In the genomic region with DNA sequence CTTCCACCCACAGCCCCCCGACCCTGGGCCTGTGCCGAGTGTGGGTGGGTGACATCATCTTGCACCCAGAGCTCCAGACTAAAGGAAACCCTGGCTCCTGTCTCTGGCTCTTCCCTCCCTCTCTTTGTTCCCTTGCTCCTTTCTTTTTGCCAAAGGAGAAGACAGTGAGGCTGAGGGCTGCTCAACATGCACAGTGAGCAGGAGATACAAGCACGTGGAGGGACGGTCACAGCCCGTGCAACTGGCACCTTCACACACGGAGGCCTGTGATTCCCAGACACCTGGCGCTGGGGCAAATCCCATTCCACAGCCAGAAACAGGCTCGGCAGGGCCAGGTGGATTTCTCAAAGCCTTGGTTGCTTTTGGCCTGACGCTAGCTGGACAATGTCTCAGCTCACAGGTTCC, we compare ENCODE assay signal across 8 cellular contexts.
DNase-seq lines count a peak whose midpoint lies in the region; ATAC-seq, FAIRE-seq and TF ChIP-seq lines count a peak whose summit lies in the region.
"Not testable (repeated sequence)": the region's sequence is repeated elsewhere in the genome, so short reads cannot be mapped to it uniquely, and the experiment has no call there.

No MANE protein-coding gene starts in this region.

- H4K20me1 ChIP-seq in DOHH2 (ENCODE audit: control insufficient read depth, insufficient read depth, low read depth, low read length) (peaks cover 40% of the 10 kb centered on the region), K562 (replicated peaks; ENCODE audit: control insufficient read depth, insufficient read depth, low read length) (peaks cover 53% of the 10 kb centered on the region)

- H3K4me1 Mint-ChIP-seq in activated CD4-positive, alpha-beta memory T cell treated with anti-CD3 and anti-CD28 coated beads for 36 hours (ENCODE audit: low read depth) = peaks cover 69% of the 10 kb centered on the region
- H3K4me1 Mint-ChIP-seq in glutamatergic neuron (ENCODE audit: low read depth, unreplicated experiment) = peaks cover 58% of the 10 kb centered on the region

- 62% methylated on average over 9 of the region's 9 CpGs for WGBS in K562 (ENCODE audit: insufficient coverage, low coverage, missing lambda C conversion rate)

- H3K4me2 ChIP-seq in DOHH2 (ENCODE audit: low read length) = peak overlapping the region; percentile 47
- not testable (repeated sequence) for H3K4me2 ChIP-seq in K562 (ENCODE audit: insufficient read depth, low read length)

- not testable (repeated sequence) for BruUV-seq in K562 (replicated peaks; lab: Mats Ljungman, UMichigan)

- not testable (repeated sequence) for H3K9me1 ChIP-seq in K562 (ENCODE audit: control insufficient read depth, insufficient read depth, low read length)

- not testable (repeated sequence) for TF ChIP-seq CTCF in DOHH2 (IDR thresholded peaks at IDR 0.05; ENCODE audit: low read depth, low read length, poor library complexity, severe bottlenecking); K562 (IDR thresholded peaks at IDR 0.05 in 2 of 3, conservative IDR thresholded peaks at IDR 0.05 in 1 of 3; ENCODE audit: insufficient read depth in 2 of 3, low read depth in 1 of 3, low read length in 3 of 3); glutamatergic neuron (IDR thresholded peaks at IDR 0.05; ENCODE audit: partially characterized antibody, unreplicated experiment); gastrocnemius medialis (IDR thresholded peaks at IDR 0.05 in 4 of 5, conservative IDR thresholded peaks at IDR 0.05 in 1 of 5)

- not testable (repeated sequence) for H3K27me3 Mint-ChIP-seq in activated CD4-positive, alpha-beta memory T cell treated with anti-CD3 and anti-CD28 coated beads for 36 hours
- H3K27me3 Mint-ChIP-seq in glutamatergic neuron (ENCODE audit: unreplicated experiment) = peaks cover 23% of the 10 kb centered on the region

- H3K36me3 Mint-ChIP-seq in activated CD4-positive, alpha-beta memory T cell treated with anti-CD3 and anti-CD28 coated beads for 36 hours = peaks cover 32% of the 10 kb centered on the region
- H3K36me3 Mint-ChIP-seq in glutamatergic neuron (ENCODE audit: unreplicated experiment) = not testable (repeated sequence)

- POLR2A ChIA-PET in activated CD4-positive, alpha-beta memory T cell treated with anti-CD3 and anti-CD28 coated beads for 36 hours (lab: Charles Lee); K562 (lab: Yijun Ruan, JAX): not testable (repeated sequence)

- H3K27ac ChIP-seq in DOHH2 (ENCODE audit: low read depth, low read length); K562 (ENCODE audit: extremely low read depth, low read depth, low read length): not testable (repeated sequence)
- peak overlapping the region; percentile 93 to 100 (median 96) for H3K27ac ChIP-seq in gastrocnemius medialis

- not testable (repeated sequence) for H3K4me3 Mint-ChIP-seq in activated CD4-positive, alpha-beta memory T cell treated with anti-CD3 and anti-CD28 coated beads for 36 hours
- H3K4me3 Mint-ChIP-seq in glutamatergic neuron (ENCODE audit: unreplicated experiment) = peak overlapping the region; percentile 61

- not testable (repeated sequence) for H3F3A ChIP-seq in DOHH2 (ENCODE audit: control insufficient read depth, insufficient read depth)

- in situ Hi-C loops in K562 (cut with MboI); gastrocnemius medialis (cut with MboI; ENCODE audit: low sequenced_read_pairs in 4 of 4): not testable (repeated sequence)

- not testable (repeated sequence) for H3K27me3 ChIP-seq in DOHH2 (ENCODE audit: control insufficient read depth, low read length); K562 (ENCODE audit: control insufficient read depth in 2 of 2, insufficient read depth in 2 of 2, low read length in 2 of 2); gastrocnemius medialis

- peak overlapping the region in 1 of 2 experiments; percentile 87; a peak in 2 of 4 replicates for H3K9ac ChIP-seq in K562 (ENCODE audit: insufficient read depth in 1 of 2, low read depth in 2 of 2, low read length in 2 of 2)

- not testable (repeated sequence) for H2AFZ ChIP-seq in K562 (ENCODE audit: low read depth, low read length)

- H3K9me2 ChIP-seq in DOHH2 (replicated peaks; ENCODE audit: control insufficient read depth, low read length) = not testable (repeated sequence)

- not testable (repeated sequence) for H3K9me3 Mint-ChIP-seq in activated CD4-positive, alpha-beta memory T cell treated with anti-CD3 and anti-CD28 coated beads for 36 hours
- H3K9me3 Mint-ChIP-seq in glutamatergic neuron (ENCODE audit: unreplicated experiment) = peaks cover 20% of the 10 kb centered on the region

- not testable (repeated sequence) for TF ChIP-seq POLR2A in K562 (conservative IDR thresholded peaks at IDR 0.05)
- TF ChIP-seq POLR2A in gastrocnemius medialis (IDR thresholded peaks at IDR 0.05) = peak; percentile 47 to 60

- H3K4me1 ChIP-seq in DOHH2 (ENCODE audit: control insufficient read depth, low read length) (peaks cover 85% of the 10 kb centered on the region), K562 (replicated peaks in 1 of 2; ENCODE audit: control insufficient read depth in 2 of 2, insufficient read depth in 2 of 2, low read length in 2 of 2) (peaks cover 15 to 42% of the 10 kb centered on the region in 2 experiments), gastrocnemius medialis (peaks cover 77 to 85% of the 10 kb centered on the region in 2 donors)

- DNase-seq in NCI-H2107 treated with DMSO at 0.1 percent for 48 hours (lab: John Stamatoyannopoulos, UW; ENCODE audit: unreplicated experiment) (peak; percentile 4), mesenteric fat pad (ENCODE audit: low spot score) (peak; percentile 89), gastrocnemius medialis (peak; percentile 93 to 95), ureter (ENCODE audit: low spot score) (peak; percentile 50)
- DNase-seq in activated CD4-positive, alpha-beta memory T cell treated with anti-CD3 and anti-CD28 coated beads for 36 hours; K562 (ENCODE audit: extremely low read depth in 1 of 4, low spot score in 3 of 4); glutamatergic neuron: not testable (repeated sequence)

- not testable (repeated sequence) for ATAC-seq in K562
- peak; percentile 20 to 29 for ATAC-seq in gastrocnemius medialis

- CTCF ChIA-PET in activated CD4-positive, alpha-beta memory T cell treated with anti-CD3 and anti-CD28 coated beads for 36 hours (lab: Charles Lee); K562 (lab: Yijun Ruan, JAX; ENCODE audit: low intra/inter-chr PET ratio): not testable (repeated sequence)

- FAIRE-seq in K562 (lab: Jason Lieb, UNC) = not testable (repeated sequence)

- H3K27ac Mint-ChIP-seq in activated CD4-positive, alpha-beta memory T cell treated with anti-CD3 and anti-CD28 coated beads for 36 hours = peak overlapping the region; percentile 64
- H3K27ac Mint-ChIP-seq in glutamatergic neuron (ENCODE audit: unreplicated experiment) = peak overlapping the region; percentile 28

- not testable (repeated sequence) for H3K4me3 ChIP-seq in DOHH2 (ENCODE audit: low read length); K562
- peak overlapping the region in 3 of 4 donors; percentile 24 to 26 (median 24) for H3K4me3 ChIP-seq in gastrocnemius medialis

- not testable (repeated sequence) for TF ChIP-seq EP300 in K562 (IDR thresholded peaks at IDR 0.05; ENCODE audit: low read length)

- not testable (repeated sequence) for H3K9me3 ChIP-seq in DOHH2 (ENCODE audit: control insufficient read depth, insufficient read depth, low read length); K562 (replicated peaks; ENCODE audit: control insufficient read depth, insufficient read depth, low read depth, low read length); gastrocnemius medialis

- not testable (repeated sequence) for TF ChIP-seq RAD21 in K562 (CRISPR knock-in tag; conservative IDR thresholded peaks at IDR 0.05 in 1 of 2, IDR thresholded peaks at IDR 0.05 in 1 of 2)

- intact Hi-C loops in activated CD4-positive, alpha-beta memory T cell treated with anti-CD3 and anti-CD28 coated beads for 36 hours (cut with micrococcal nuclease); K562 (cut with micrococcal nuclease): not testable (repeated sequence)
- intact Hi-C loops in gastrocnemius medialis (cut with DNase I; ENCODE audit: low total_unique reads) = loop anchor here (10.0 kb wide), 1 partner anchor 701 kb away; no protein-coding TSS in a partner anchor

- H3K36me3 ChIP-seq in DOHH2 (ENCODE audit: control insufficient read depth, low read length) (peaks cover 62% of the 10 kb centered on the region), K562 (ENCODE audit: control insufficient read depth, insufficient read depth, low read length) (peaks cover 72% of the 10 kb centered on the region; the same call in 2 of the 3 replicates)
- H3K36me3 ChIP-seq in gastrocnemius medialis = not testable (repeated sequence)

- H3K79me2 ChIP-seq in DOHH2 (ENCODE audit: control insufficient read depth, low read length) = peaks cover 96% of the 10 kb centered on the region
- peaks cover 94% of the 10 kb centered on the region for H3K79me2 ChIP-seq in K562 (ENCODE audit: control insufficient read depth, insufficient read depth, low read length)

TF ChIP-seq in K562, 482 proteins besides CTCF, POLR2A, EP300 and RAD21 (continues in another document):
- peak; percentile 60; the same call in 1 of the 2 replicates for TF ChIP-seq RBFOX2 (IDR thresholded peaks at IDR 0.05; ENCODE audit: low read depth, low read length)
- TF ChIP-seq, protein P1, sequence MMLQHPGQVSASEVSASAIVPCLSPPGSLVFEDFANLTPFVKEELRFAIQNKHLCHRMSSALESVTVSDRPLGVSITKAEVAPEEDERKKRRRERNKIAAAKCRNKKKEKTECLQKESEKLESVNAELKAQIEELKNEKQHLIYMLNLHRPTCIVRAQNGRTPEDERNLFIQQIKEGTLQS (IDR thresholded peaks at IDR 0.05) = 0 out of 2 replicates have a peak, but pooled peaks have one; percentile 26
- TF ChIP-seq, protein P1 (CRISPR knock-in tag; conservative IDR thresholded peaks at IDR 0.05) = not testable (repeated sequence)
